In the genomic region with DNA sequence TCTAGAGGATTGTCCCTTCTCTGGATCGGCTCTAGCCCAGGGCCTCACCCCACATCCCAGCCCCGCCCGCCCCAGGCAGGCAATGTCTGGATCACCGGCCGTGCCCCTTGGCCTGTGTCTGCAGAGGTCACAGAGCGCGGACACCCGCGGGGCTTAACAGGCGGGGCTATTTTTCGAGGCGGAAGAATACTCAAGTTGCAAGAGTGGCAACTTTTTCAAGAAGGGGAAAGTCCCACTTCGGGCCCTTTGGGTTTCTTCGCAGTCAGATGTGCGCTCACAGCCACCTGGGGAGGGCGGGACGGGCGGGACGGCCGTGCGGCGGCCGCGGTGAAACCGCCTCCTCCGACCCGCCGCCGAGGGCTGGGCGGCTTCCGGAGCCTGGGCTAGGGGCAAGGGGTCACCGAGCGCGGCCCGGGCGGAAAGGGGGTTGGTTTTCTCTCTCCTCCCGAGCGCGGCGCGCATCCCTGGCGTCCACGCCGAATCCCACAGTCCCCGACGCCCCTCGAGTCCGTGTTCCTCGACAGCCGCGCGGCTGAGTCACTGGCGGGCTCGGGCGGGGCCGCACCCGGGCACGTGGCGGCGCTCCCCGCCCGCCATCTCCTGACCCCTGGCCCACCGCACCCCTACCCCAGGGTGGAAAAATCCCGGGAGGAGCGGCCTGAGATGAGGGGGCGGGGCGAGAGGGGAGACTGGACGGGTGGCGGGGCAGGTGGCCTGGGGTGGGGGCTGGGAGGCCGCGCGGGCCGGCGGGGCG, we compare ENCODE assay signal across 1 cellular context.
TF ChIP-seq lines count a peak whose summit lies in the region.

No MANE protein-coding gene starts in this region.

TF ChIP-seq in HepG2, 621 proteins besides CTCF, POLR2A, EP300 and RAD21 (continued from another document and continues in another):
- TF ChIP-seq, protein P1, sequence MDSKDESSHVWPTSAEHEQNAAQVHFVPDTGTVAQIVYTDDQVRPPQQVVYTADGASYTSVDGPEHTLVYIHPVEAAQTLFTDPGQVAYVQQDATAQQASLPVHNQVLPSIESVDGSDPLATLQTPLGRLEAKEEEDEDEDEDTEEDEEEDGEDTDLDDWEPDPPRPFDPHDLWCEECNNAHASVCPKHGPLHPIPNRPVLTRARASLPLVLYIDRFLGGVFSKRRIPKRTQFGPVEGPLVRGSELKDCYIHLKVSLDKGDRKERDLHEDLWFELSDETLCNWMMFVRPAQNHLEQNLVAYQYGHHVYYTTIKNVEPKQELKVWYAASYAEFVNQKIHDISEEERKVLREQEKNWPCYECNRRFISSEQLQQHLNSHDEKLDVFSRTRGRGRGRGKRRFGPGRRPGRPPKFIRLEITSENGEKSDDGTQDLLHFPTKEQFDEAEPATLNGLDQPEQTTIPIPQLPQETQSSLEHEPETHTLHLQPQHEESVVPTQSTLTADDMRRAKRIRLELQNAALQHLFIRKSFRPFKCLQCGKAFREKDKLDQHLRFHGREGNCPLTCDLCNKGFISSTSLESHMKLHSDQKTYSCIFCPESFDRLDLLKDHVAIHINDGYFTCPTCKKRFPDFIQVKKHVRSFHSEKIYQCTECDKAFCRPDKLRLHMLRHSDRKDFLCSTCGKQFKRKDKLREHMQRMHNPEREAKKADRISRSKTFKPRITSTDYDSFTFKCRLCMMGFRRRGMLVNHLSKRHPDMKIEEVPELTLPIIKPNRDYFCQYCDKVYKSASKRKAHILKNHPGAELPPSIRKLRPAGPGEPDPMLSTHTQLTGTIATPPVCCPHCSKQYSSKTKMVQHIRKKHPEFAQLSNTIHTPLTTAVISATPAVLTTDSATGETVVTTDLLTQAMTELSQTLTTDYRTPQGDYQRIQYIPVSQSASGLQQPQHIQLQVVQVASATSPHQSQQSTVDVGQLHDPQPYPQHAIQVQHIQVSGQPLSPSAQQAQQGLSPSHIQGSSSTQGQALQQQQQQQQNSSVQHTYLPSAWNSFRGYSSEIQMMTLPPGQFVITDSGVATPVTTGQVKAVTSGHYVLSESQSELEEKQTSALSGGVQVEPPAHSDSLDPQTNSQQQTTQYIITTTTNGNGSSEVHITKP (CRISPR knock-in tag; IDR thresholded peaks at IDR 0.05; ENCODE audit: low read depth) = peak; percentile 72; the same call in 1 of the 2 replicates
- TF ChIP-seq ZEB1 (IDR thresholded peaks at IDR 0.05; ENCODE audit: insufficient replicate concordance, low read depth) = no peak
- TF ChIP-seq, protein P2, sequence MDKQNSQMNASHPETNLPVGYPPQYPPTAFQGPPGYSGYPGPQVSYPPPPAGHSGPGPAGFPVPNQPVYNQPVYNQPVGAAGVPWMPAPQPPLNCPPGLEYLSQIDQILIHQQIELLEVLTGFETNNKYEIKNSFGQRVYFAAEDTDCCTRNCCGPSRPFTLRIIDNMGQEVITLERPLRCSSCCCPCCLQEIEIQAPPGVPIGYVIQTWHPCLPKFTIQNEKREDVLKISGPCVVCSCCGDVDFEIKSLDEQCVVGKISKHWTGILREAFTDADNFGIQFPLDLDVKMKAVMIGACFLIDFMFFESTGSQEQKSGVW (CRISPR knock-in tag; IDR thresholded peaks at IDR 0.05; ENCODE audit: borderline replicate concordance) = no peak
- TF ChIP-seq ZNF577 (CRISPR knock-in tag; IDR thresholded peaks at IDR 0.05; ENCODE audit: borderline replicate concordance, low read depth) = no peak
- peak; percentile 31 for TF ChIP-seq TEAD3 (CRISPR knock-in tag; optimal IDR thresholded peaks at IDR 0.05; ENCODE audit: borderline replicate concordance)
- TF ChIP-seq ZNF850 (CRISPR knock-in tag; conservative IDR thresholded peaks at IDR 0.05) = no peak
- TF ChIP-seq TRIM24 (CRISPR knock-in tag; IDR thresholded peaks at IDR 0.05) = no peak
- TF ChIP-seq KDM3A (CRISPR knock-in tag; IDR thresholded peaks at IDR 0.05; ENCODE audit: low read depth) = peak; percentile 57; the same call in 1 of the 2 replicates
- no peak for TF ChIP-seq ZNF83 (CRISPR knock-in tag; IDR thresholded peaks at IDR 0.05; ENCODE audit: borderline replicate concordance)
- TF ChIP-seq ZNF776 (CRISPR knock-in tag; IDR thresholded peaks at IDR 0.05) = 0 out of 2 replicates have a peak, but pooled peaks have one; percentile 50
- TF ChIP-seq JARID2 (CRISPR knock-in tag; IDR thresholded peaks at IDR 0.05; ENCODE audit: insufficient replicate concordance) = no peak
- TF ChIP-seq POLR2AphosphoS2 (IDR thresholded peaks at IDR 0.05; ENCODE audit: low read depth, low read length) = no peak
- no peak for TF ChIP-seq ZNF7 (CRISPR knock-in tag; IDR thresholded peaks at IDR 0.05)
- TF ChIP-seq ZNF20 (CRISPR knock-in tag; IDR thresholded peaks at IDR 0.05) = no peak
- no peak; the same call in 1 of the 2 replicates for TF ChIP-seq ZSCAN31 (CRISPR knock-in tag; IDR thresholded peaks at IDR 0.05; ENCODE audit: low read depth)
- no peak for TF ChIP-seq NFIB (CRISPR knock-in tag; IDR thresholded peaks at IDR 0.05; ENCODE audit: borderline replicate concordance)
- TF ChIP-seq ZFP82 (CRISPR knock-in tag; IDR thresholded peaks at IDR 0.05; ENCODE audit: borderline replicate concordance) = 0 out of 2 replicates have a peak, but pooled peaks have one; percentile 52
- TF ChIP-seq, protein P3, sequence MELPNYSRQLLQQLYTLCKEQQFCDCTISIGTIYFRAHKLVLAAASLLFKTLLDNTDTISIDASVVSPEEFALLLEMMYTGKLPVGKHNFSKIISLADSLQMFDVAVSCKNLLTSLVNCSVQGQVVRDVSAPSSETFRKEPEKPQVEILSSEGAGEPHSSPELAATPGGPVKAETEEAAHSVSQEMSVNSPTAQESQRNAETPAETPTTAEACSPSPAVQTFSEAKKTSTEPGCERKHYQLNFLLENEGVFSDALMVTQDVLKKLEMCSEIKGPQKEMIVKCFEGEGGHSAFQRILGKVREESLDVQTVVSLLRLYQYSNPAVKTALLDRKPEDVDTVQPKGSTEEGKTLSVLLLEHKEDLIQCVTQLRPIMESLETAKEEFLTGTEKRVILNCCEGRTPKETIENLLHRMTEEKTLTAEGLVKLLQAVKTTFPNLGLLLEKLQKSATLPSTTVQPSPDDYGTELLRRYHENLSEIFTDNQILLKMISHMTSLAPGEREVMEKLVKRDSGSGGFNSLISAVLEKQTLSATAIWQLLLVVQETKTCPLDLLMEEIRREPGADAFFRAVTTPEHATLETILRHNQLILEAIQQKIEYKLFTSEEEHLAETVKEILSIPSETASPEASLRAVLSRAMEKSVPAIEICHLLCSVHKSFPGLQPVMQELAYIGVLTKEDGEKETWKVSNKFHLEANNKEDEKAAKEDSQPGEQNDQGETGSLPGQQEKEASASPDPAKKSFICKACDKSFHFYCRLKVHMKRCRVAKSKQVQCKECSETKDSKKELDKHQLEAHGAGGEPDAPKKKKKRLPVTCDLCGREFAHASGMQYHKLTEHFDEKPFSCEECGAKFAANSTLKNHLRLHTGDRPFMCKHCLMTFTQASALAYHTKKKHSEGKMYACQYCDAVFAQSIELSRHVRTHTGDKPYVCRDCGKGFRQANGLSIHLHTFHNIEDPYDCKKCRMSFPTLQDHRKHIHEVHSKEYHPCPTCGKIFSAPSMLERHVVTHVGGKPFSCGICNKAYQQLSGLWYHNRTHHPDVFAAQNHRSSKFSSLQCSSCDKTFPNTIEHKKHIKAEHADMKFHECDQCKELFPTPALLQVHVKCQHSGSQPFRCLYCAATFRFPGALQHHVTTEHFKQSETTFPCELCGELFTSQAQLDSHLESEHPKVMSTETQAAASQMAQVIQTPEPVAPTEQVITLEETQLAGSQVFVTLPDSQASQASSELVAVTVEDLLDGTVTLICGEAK (IDR thresholded peaks at IDR 0.05) = no peak
- TF ChIP-seq, protein P3 (CRISPR knock-in tag; IDR thresholded peaks at IDR 0.05) = peak; percentile 57; the same call in 1 of the 2 replicates
- TF ChIP-seq, protein P4, sequence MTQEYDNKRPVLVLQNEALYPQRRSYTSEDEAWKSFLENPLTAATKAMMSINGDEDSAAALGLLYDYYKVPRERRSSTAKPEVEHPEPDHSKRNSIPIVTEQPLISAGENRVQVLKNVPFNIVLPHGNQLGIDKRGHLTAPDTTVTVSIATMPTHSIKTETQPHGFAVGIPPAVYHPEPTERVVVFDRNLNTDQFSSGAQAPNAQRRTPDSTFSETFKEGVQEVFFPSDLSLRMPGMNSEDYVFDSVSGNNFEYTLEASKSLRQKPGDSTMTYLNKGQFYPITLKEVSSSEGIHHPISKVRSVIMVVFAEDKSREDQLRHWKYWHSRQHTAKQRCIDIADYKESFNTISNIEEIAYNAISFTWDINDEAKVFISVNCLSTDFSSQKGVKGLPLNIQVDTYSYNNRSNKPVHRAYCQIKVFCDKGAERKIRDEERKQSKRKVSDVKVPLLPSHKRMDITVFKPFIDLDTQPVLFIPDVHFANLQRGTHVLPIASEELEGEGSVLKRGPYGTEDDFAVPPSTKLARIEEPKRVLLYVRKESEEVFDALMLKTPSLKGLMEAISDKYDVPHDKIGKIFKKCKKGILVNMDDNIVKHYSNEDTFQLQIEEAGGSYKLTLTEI (CRISPR knock-in tag; conservative IDR thresholded peaks at IDR 0.05) = no peak
- peak; percentile 85 for TF ChIP-seq ZNF230 (CRISPR knock-in tag; IDR thresholded peaks at IDR 0.05)
- TF ChIP-seq HDAC1 (CRISPR knock-in tag; IDR thresholded peaks at IDR 0.05) = 0 out of 2 replicates have a peak, but pooled peaks have one; percentile 50
- peak; percentile 85; the same call in 1 of the 2 replicates for TF ChIP-seq CCDC6 (CRISPR knock-in tag; IDR thresholded peaks at IDR 0.05)
- TF ChIP-seq HNRNPL (IDR thresholded peaks at IDR 0.05; ENCODE audit: low read depth, low read length) = 0 out of 2 replicates have a peak, but pooled peaks have one; percentile 48
- no peak for TF ChIP-seq HNRNPH1 (optimal IDR thresholded peaks at IDR 0.05; ENCODE audit: low read depth, low read length)
- TF ChIP-seq NKX3-1 (CRISPR knock-in tag; IDR thresholded peaks at IDR 0.05) = no peak
- TF ChIP-seq GLI4 (CRISPR knock-in tag; IDR thresholded peaks at IDR 0.05; ENCODE audit: borderline replicate concordance) = peak; percentile 89; the same call in 1 of the 2 replicates
- TF ChIP-seq NR2F6 (IDR thresholded peaks at IDR 0.05) = peak; percentile 67
- peak; percentile 89 for TF ChIP-seq NR2F6 (CRISPR knock-in tag; IDR thresholded peaks at IDR 0.05)
- TF ChIP-seq ZNF180 (CRISPR knock-in tag; IDR thresholded peaks at IDR 0.05; ENCODE audit: borderline replicate concordance, low read depth) = no peak
- TF ChIP-seq ZNF552 (CRISPR knock-in tag; IDR thresholded peaks at IDR 0.05; ENCODE audit: borderline replicate concordance) = no peak
- TF ChIP-seq ZNF234 (CRISPR knock-in tag; conservative IDR thresholded peaks at IDR 0.05) = no peak
- peak; percentile 83 for TF ChIP-seq FOSL2 (CRISPR knock-in tag; IDR thresholded peaks at IDR 0.05)
- TF ChIP-seq, protein P5, sequence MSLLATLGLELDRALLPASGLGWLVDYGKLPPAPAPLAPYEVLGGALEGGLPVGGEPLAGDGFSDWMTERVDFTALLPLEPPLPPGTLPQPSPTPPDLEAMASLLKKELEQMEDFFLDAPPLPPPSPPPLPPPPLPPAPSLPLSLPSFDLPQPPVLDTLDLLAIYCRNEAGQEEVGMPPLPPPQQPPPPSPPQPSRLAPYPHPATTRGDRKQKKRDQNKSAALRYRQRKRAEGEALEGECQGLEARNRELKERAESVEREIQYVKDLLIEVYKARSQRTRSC (CRISPR knock-in tag; IDR thresholded peaks at IDR 0.05; ENCODE audit: low read depth) = no peak
- 0 out of 2 replicates have a peak, but pooled peaks have one; percentile 37 for TF ChIP-seq SATB2 (CRISPR knock-in tag; IDR thresholded peaks at IDR 0.05)
- TF ChIP-seq HNF4G (IDR thresholded peaks at IDR 0.05; ENCODE audit: borderline replicate concordance, low read depth, low read length) = peak; percentile 38; the same call in 1 of the 2 replicates
- no peak for TF ChIP-seq HNF4G (CRISPR knock-in tag; IDR thresholded peaks at IDR 0.05; ENCODE audit: borderline replicate concordance, low read depth)
- TF ChIP-seq, protein P6, sequence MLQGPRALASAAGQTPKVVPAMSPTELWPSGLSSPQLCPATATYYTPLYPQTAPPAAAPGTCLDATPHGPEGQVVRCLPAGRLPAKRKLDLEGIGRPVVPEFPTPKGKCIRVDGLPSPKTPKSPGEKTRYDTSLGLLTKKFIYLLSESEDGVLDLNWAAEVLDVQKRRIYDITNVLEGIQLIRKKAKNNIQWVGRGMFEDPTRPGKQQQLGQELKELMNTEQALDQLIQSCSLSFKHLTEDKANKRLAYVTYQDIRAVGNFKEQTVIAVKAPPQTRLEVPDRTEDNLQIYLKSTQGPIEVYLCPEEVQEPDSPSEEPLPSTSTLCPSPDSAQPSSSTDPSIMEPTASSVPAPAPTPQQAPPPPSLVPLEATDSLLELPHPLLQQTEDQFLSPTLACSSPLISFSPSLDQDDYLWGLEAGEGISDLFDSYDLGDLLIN (CRISPR knock-in tag; IDR thresholded peaks at IDR 0.05; ENCODE audit: borderline replicate concordance) = peak; percentile 58; the same call in 1 of the 2 replicates
- TF ChIP-seq ZNF557 (CRISPR knock-in tag; IDR thresholded peaks at IDR 0.05) = no peak
- TF ChIP-seq RXRA (CRISPR knock-in tag; IDR thresholded peaks at IDR 0.05) = peak; percentile 80
